ENCODE assay signal across 13 cellular contexts in the genomic region with DNA sequence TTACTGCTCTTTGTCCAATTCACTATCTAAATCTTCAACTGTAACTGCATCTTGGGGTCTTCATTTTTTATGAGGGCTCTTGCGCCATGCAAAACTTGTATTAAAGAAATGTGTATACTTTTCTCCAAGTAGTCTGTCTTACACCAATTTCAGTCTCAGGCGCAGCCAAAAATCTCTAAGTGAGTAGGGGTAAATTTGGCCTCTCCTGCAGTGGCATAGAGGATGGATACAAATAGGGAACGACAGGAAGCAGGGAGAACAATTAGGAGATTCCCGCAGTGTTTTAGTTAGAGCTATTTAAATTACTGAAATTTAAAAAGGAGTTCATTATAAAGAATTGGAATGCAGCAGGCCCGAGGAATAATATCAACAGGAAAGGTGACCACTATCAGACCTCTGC. TPM values are rescaled to one million over a fixed set of nuclear protein-coding genes. Genes with fewer than 3 reads are reported as not detected.
"Had no signal": no experiment of that assay in that cellular context is flagged by ENCODE, and none has a peak within 500 bp of the region (broad histone marks: within the 10 kb centered on the region; RNA-seq: fewer than 3 reads in every experiment).

No MANE protein-coding gene starts in this region.

- H3K9me3 ChIP-seq: mucosa of descending colon had no signal

- H3K27me3 ChIP-seq: esophagus muscularis mucosa, tibial artery had no signal

- H3K4me3 ChIP-seq: esophagus muscularis mucosa, mucosa of descending colon, tibial artery had no signal

- FAIRE-seq: astrocyte, bronchial epithelial cell had no signal

- DNase-seq: activated CD4-positive, alpha-beta T cell treated with anti-CD3 and anti-CD28 coated beads, Interleukin-2, amount 50 U/mL, for 1 hour; activated naive CD4-positive, alpha-beta T cell treated with Interleukin-2 at 50 U/mL for 16 hours; activated T-cell treated with anti-CD3 and anti-CD28 coated beads for 4 hours; glutamatergic neuron; left colon; mucosa of descending colon; naive thymus-derived CD4-positive, alpha-beta T cell; tibial artery had no signal

- H3K27ac ChIP-seq: esophagus muscularis mucosa, tibial artery had no signal

- H3K36me3 ChIP-seq: esophagus muscularis mucosa, tibial artery had no signal

- ATAC-seq: left colon; mucosa of descending colon; naive thymus-derived CD4-positive, alpha-beta T cell; stimulated activated memory B cell treated with anti-CD40 and anti-IgM and Interleukin-4, amounts not matched to agents 10 μg/mL and 1 μg/mL and 100 μg/mL, for 72 hours had no signal

RNA-seq across cellular contexts. Expression of a gene that starts 30.2 kb away (rescaled TPM):
- total RNA-seq: bronchial epithelial cell; esophagus muscularis mucosa; left colon; lung microvascular endothelial cell; mucosa of descending colon; naive thymus-derived CD4-positive, alpha-beta T cell had no signal
- polyA plus RNA-seq: naive thymus-derived CD4-positive, alpha-beta T cell had no signal
